2 cellular contexts compared by ENCODE assay signal in the genomic region with DNA sequence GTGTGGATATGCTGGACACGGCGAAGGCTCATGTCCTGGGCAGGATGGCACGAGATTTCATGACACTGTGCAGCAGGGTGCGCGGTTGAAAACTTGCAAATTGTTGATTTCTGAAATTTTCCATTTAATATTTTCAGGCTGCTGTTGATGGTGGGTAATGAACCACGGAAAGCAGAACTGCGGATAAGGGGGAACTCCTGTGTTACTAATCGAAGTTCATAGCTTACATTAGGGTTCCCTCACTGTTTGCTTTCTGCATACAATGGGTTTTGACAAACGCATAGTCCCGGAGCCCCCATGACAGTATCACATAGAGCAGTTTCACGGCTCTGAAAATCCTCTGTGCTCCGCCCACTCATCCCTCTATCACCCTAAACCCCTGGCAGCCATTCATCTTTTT.
TF ChIP-seq lines count a peak whose summit lies in the region.

No MANE protein-coding gene starts in this region.

TF ChIP-seq in GM23338, 12 proteins besides CTCF, POLR2A, EP300 and RAD21:
- TF ChIP-seq NANOG (IDR thresholded peaks at IDR 0.05; ENCODE audit: borderline replicate concordance) = no peak
- no peak for TF ChIP-seq ZNF331 (CRISPR knock-in tag; IDR thresholded peaks at IDR 0.05; ENCODE audit: low read depth)
- no peak for TF ChIP-seq EZH2 (IDR thresholded peaks at IDR 0.05; ENCODE audit: low read depth, unreplicated experiment)
- no peak for TF ChIP-seq STAT1 (IDR thresholded peaks at IDR 0.05; ENCODE audit: unreplicated experiment)
TF ChIP-seq in GM23338: peak in this region for 0.

TF ChIP-seq in H1, 55 proteins besides CTCF, POLR2A, EP300 and RAD21:
- TF ChIP-seq POU5F1 (IDR thresholded peaks at IDR 0.05; ENCODE audit: low read depth, low read length) (no peak), NRF1 (IDR thresholded peaks at IDR 0.05; ENCODE audit: low read depth, low read length) (no peak), YY1 (IDR thresholded peaks at IDR 0.05; ENCODE audit: low read depth, low read length) (no peak), BRCA1 (IDR thresholded peaks at IDR 0.05; ENCODE audit: low read depth, low read length) (no peak), SIX5 (IDR thresholded peaks at IDR 0.05; ENCODE audit: low read depth, low read length) (no peak), SAP30 (IDR thresholded peaks at IDR 0.05; ENCODE audit: insufficient read depth, insufficient replicate concordance, low read length) (no peak)
TF ChIP-seq in H1: peak in this region for 0.
